In the genomic region with DNA sequence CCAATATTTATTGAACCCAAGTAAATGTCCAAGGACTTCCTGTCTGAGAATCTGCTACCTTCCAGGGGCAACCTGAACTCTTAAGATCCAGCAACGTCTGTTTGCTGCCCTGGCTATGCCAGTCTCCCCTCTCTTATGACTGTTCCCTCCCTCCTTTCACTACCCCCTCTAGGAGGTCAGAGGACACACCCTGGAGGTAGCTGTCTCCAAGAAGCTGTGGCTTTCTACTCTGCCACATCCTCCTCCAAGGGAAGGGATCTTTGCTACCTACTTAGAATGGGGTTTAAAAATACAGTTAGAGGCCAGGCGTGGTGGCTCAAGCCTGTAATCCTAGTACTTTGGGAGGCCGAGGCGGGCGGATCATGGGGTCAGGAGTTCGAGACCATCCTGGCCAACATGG, we compare ENCODE assay signal across 16 cellular contexts. TPM values are rescaled to one million over a fixed set of nuclear protein-coding genes. Genes with fewer than 3 reads are reported as not detected.
DNase-seq lines count a peak whose midpoint lies in the region; TF ChIP-seq lines count a peak whose summit lies in the region.
"Had no signal": no experiment of that assay in that cellular context is flagged by ENCODE, and none has a peak within 500 bp of the region (broad histone marks: within the 10 kb centered on the region; RNA-seq: fewer than 3 reads in every experiment).

No MANE protein-coding gene starts in this region.

- BruUV-seq in mammary epithelial cell (replicated peaks; lab: Mats Ljungman, UMichigan), result no TSS peak

- H4K20me1 ChIP-seq in mammary epithelial cell (ENCODE audit: insufficient read depth, low read length), result no peaks in the 10 kb centered on the region
- H4K20me1 ChIP-seq: BLaER1 treated with 17β-estradiol and CSF1 and Interleukin-3, amounts not matched to agents 10 nM and 100 nM had no signal

- WGBS in mammary epithelial cell (ENCODE audit: low coverage, missing lambda C conversion rate), result 62% methylated on average over 2 of the region's 6 CpGs

- no peak overlapping the region for H3K9ac ChIP-seq in mammary epithelial cell (ENCODE audit: insufficient read depth, low read length)
- H3K9ac ChIP-seq: BLaER1 treated with 17β-estradiol and CSF1 and Interleukin-3, amounts not matched to agents 10 nM and 100 nM; GM23248 had no signal

- no peak overlapping the region for H3K27ac Mint-ChIP-seq in activated CD4-positive, alpha-beta T cell treated with anti-CD3 and anti-CD28 coated beads, Interleukin-2, amount 10 ng/mL, durations not matched to agents 24 days and 14 days
- peak overlapping the region; percentile 65 for H3K27ac Mint-ChIP-seq in activated naive CD4-positive, alpha-beta T cell treated with anti-CD3 and anti-CD28 coated beads, Interleukin-2, amount 10 ng/mL, durations not matched to agents 7 days and 5 days
- peak overlapping the region; percentile 54 for H3K27ac Mint-ChIP-seq in dendritic cell treated with granulocyte-macrophage colony-stimulating factor and Interleukin-4, amounts not matched to agents 40 ng/mL and 50 ng/mL, for 4 days
- H3K27ac Mint-ChIP-seq: CD4-positive, alpha-beta T cell had no signal

- H3K4me1 ChIP-seq in mammary epithelial cell (ENCODE audit: insufficient read depth, low read length), result peaks cover 9% of the 10 kb centered on the region

- in situ Hi-C loops in mammary epithelial cell (cut with MboI; ENCODE audit: low sequenced_read_pairs in 2 of 2), result no loop called here

- CTCF ChIA-PET in activated naive CD4-positive, alpha-beta T cell treated with anti-CD3 and anti-CD28 coated beads, Interleukin-2, amount 10 ng/mL, durations not matched to agents 7 days and 5 days (lab: Charles Lee), result interaction anchor here (1.9 kb wide), 1 partner anchor 9 kb away, joined by 6 read pairs; no protein-coding TSS in a partner anchor
- CTCF ChIA-PET in mammary epithelial cell (lab: Charles Lee; ENCODE audit: low non-redundant PET), result no interaction called here

- peaks cover 13% of the 10 kb centered on the region for H3K27me3 Mint-ChIP-seq in activated CD4-positive, alpha-beta T cell treated with anti-CD3 and anti-CD28 coated beads, Interleukin-2, amount 10 ng/mL, durations not matched to agents 24 days and 14 days
- peaks cover 37% of the 10 kb centered on the region for H3K27me3 Mint-ChIP-seq in activated naive CD4-positive, alpha-beta T cell treated with anti-CD3 and anti-CD28 coated beads, Interleukin-2, amount 10 ng/mL, durations not matched to agents 7 days and 5 days
- peaks cover 22% of the 10 kb centered on the region for H3K27me3 Mint-ChIP-seq in dendritic cell treated with granulocyte-macrophage colony-stimulating factor and Interleukin-4, amounts not matched to agents 40 ng/mL and 50 ng/mL, for 4 days

- no peaks in the 10 kb centered on the region for H3K27me3 ChIP-seq in mammary epithelial cell (ENCODE audit: insufficient read depth, low read length)
- H3K27me3 ChIP-seq: BLaER1 treated with 17β-estradiol and CSF1 and Interleukin-3, amounts not matched to agents 10 nM and 100 nM had no signal

- H3K4me3 Mint-ChIP-seq in activated CD4-positive, alpha-beta T cell treated with anti-CD3 and anti-CD28 coated beads, Interleukin-2, amount 10 ng/mL, durations not matched to agents 24 days and 14 days, result peak overlapping the region; percentile 22
- no peak overlapping the region for H3K4me3 Mint-ChIP-seq in activated naive CD4-positive, alpha-beta T cell treated with anti-CD3 and anti-CD28 coated beads, Interleukin-2, amount 10 ng/mL, durations not matched to agents 7 days and 5 days
- H3K4me3 Mint-ChIP-seq in dendritic cell treated with granulocyte-macrophage colony-stimulating factor and Interleukin-4, amounts not matched to agents 40 ng/mL and 50 ng/mL, for 4 days, result no peak overlapping the region
- H3K4me3 Mint-ChIP-seq: CD4-positive, alpha-beta T cell had no signal

- H2AFZ ChIP-seq in mammary epithelial cell (ENCODE audit: low read depth, low read length), result no peak overlapping the region
- H2AFZ ChIP-seq: GM23248 had no signal

- DNase-seq in activated CD4-positive, alpha-beta T cell treated with anti-CD3 and anti-CD28 coated beads, Interleukin-2, amount 10 ng/mL, durations not matched to agents 24 days and 14 days, result no peak
- no peak for DNase-seq in activated CD4-positive, alpha-beta T cell treated with anti-CD3 and anti-CD28 coated beads for 48 hours
- DNase-seq in activated naive CD4-positive, alpha-beta T cell treated with anti-CD3 and anti-CD28 coated beads, Interleukin-2, amount 10 ng/mL, durations not matched to agents 7 days and 5 days, result peak; percentile 31
- DNase-seq in activated naive CD4-positive, alpha-beta T cell treated with Interleukin-2 at 50 U/mL for 16 hours, result no peak
- DNase-seq in MV-4-11 (lab: John Stamatoyannopoulos, UW), result peak; percentile 50
- no peak for DNase-seq in mammary epithelial cell
- DNase-seq in NOMO-1 treated with dmso at 0.1 percent for 144 hours (lab: John Stamatoyannopoulos, UW; ENCODE audit: unreplicated experiment), result no peak
- DNase-seq: ACHN; Calu3; CD4-positive, alpha-beta T cell; DMS 273 treated with DMSO at 0.1 percent for 48 hours had no signal

- H3K36me3 Mint-ChIP-seq in activated CD4-positive, alpha-beta T cell treated with anti-CD3 and anti-CD28 coated beads, Interleukin-2, amount 10 ng/mL, durations not matched to agents 24 days and 14 days (ENCODE audit: low read depth), result no peaks in the 10 kb centered on the region
- H3K36me3 Mint-ChIP-seq in activated naive CD4-positive, alpha-beta T cell treated with anti-CD3 and anti-CD28 coated beads, Interleukin-2, amount 10 ng/mL, durations not matched to agents 7 days and 5 days, result no peaks in the 10 kb centered on the region
- no peaks in the 10 kb centered on the region for H3K36me3 Mint-ChIP-seq in dendritic cell treated with granulocyte-macrophage colony-stimulating factor and Interleukin-4, amounts not matched to agents 40 ng/mL and 50 ng/mL, for 4 days (ENCODE audit: low read depth)

- no peaks in the 10 kb centered on the region for H3K9me3 ChIP-seq in mammary epithelial cell (replicated peaks; ENCODE audit: insufficient read depth, low read length)
- H3K9me3 ChIP-seq: BLaER1 treated with 17β-estradiol and CSF1 and Interleukin-3, amounts not matched to agents 10 nM and 100 nM had no signal

- intact Hi-C loops in activated CD4-positive, alpha-beta T cell treated with anti-CD3 and anti-CD28 coated beads, Interleukin-2, amount 10 ng/mL, durations not matched to agents 24 days and 14 days (cut with micrococcal nuclease), result no loop called here
- intact Hi-C loops in dendritic cell treated with granulocyte-macrophage colony-stimulating factor and Interleukin-4, amounts not matched to agents 40 ng/mL and 50 ng/mL, for 4 days (cut with micrococcal nuclease), result no loop called here
- intact Hi-C loops in mammary epithelial cell (cut with micrococcal nuclease), result no loop called here

- no peaks in the 10 kb centered on the region for H3K79me2 ChIP-seq in mammary epithelial cell (ENCODE audit: insufficient read depth, low read length)

- no peak overlapping the region for H3K4me2 ChIP-seq in mammary epithelial cell (ENCODE audit: insufficient read depth, low read depth, low read length)

- dilution Hi-C loops in mammary epithelial cell (cut with HindIII; ENCODE audit: low sequenced_read_pairs), result no loop called here

- no peak overlapping the region for H3K4me3 ChIP-seq in mammary epithelial cell (replicated peaks in 1 of 3; ENCODE audit: insufficient read depth in 1 of 3, low read depth in 2 of 3, low read length in 3 of 3)
- H3K4me3 ChIP-seq: BLaER1 treated with 17β-estradiol and CSF1 and Interleukin-3, amounts not matched to agents 10 nM and 100 nM; GM12878; GM23248 had no signal

- peaks cover 30% of the 10 kb centered on the region for H3K4me1 Mint-ChIP-seq in activated CD4-positive, alpha-beta T cell treated with anti-CD3 and anti-CD28 coated beads, Interleukin-2, amount 10 ng/mL, durations not matched to agents 24 days and 14 days
- H3K4me1 Mint-ChIP-seq in activated naive CD4-positive, alpha-beta T cell treated with anti-CD3 and anti-CD28 coated beads, Interleukin-2, amount 10 ng/mL, durations not matched to agents 7 days and 5 days, result peaks cover 45% of the 10 kb centered on the region
- peaks cover 36% of the 10 kb centered on the region for H3K4me1 Mint-ChIP-seq in dendritic cell treated with granulocyte-macrophage colony-stimulating factor and Interleukin-4, amounts not matched to agents 40 ng/mL and 50 ng/mL, for 4 days (ENCODE audit: low read depth)

- H3K36me3 ChIP-seq in mammary epithelial cell (ENCODE audit: insufficient read depth, low read length), result no peaks in the 10 kb centered on the region
- H3K36me3 ChIP-seq: BLaER1 treated with 17β-estradiol and CSF1 and Interleukin-3, amounts not matched to agents 10 nM and 100 nM had no signal

- H3K9me3 Mint-ChIP-seq in activated CD4-positive, alpha-beta T cell treated with anti-CD3 and anti-CD28 coated beads, Interleukin-2, amount 10 ng/mL, durations not matched to agents 24 days and 14 days, result no peaks in the 10 kb centered on the region
- H3K9me3 Mint-ChIP-seq in activated naive CD4-positive, alpha-beta T cell treated with anti-CD3 and anti-CD28 coated beads, Interleukin-2, amount 10 ng/mL, durations not matched to agents 7 days and 5 days, result no peaks in the 10 kb centered on the region
- H3K9me3 Mint-ChIP-seq in dendritic cell treated with granulocyte-macrophage colony-stimulating factor and Interleukin-4, amounts not matched to agents 40 ng/mL and 50 ng/mL, for 4 days, result no peaks in the 10 kb centered on the region
- H3K9me3 Mint-ChIP-seq: CD4-positive, alpha-beta T cell had no signal

- no peak overlapping the region for H3K27ac ChIP-seq in mammary epithelial cell (ENCODE audit: insufficient read depth, low read depth, low read length)
- H3K27ac ChIP-seq: BLaER1 treated with 17β-estradiol and CSF1 and Interleukin-3, amounts not matched to agents 10 nM and 100 nM; GM23248 had no signal

- no peak for TF ChIP-seq CTCF in mammary epithelial cell (conservative IDR thresholded peaks at IDR 0.05 in 1 of 2, IDR thresholded peaks at IDR 0.05 in 1 of 2; ENCODE audit: extremely low read depth in 1 of 2, insufficient read depth in 1 of 2, low read depth in 1 of 2, low read length in 2 of 2)

RNA-seq across cellular contexts. Expression of gene SMPDL3B, which starts 3.6 kb away (rescaled TPM):
- total RNA-seq in activated CD4-positive, alpha-beta T cell treated with anti-CD3 and anti-CD28 coated beads, Interleukin-2, amount 10 ng/mL, durations not matched to agents 24 days and 14 days, result 0.30 and 0.43 TPM in 2 replicates
- 10 to 100 TPM in 1 of 2 donors, 1 to 10 TPM in 1; 3.6 to 10.8 TPM for total RNA-seq in mammary epithelial cell
- 13.9 TPM for polyA plus RNA-seq in mammary epithelial cell
- 3.0 TPM for polyA minus RNA-seq in mammary epithelial cell
- total RNA-seq: A172; CD4-positive, alpha-beta T cell; GM23248 had no signal
- polyA plus RNA-seq: GM23248 had no signal

RNA-seq across cellular contexts. Expression of gene RPA2, which starts 16.8 kb away (rescaled TPM):
- 87.7 and 92.7 TPM in 2 replicates for total RNA-seq in activated CD4-positive, alpha-beta T cell treated with anti-CD3 and anti-CD28 coated beads, Interleukin-2, amount 10 ng/mL, durations not matched to agents 24 days and 14 days
- 10 to 100 TPM; 27.7 to 30.8 TPM for total RNA-seq in mammary epithelial cell
- 39.7 TPM for polyA plus RNA-seq in mammary epithelial cell
- polyA minus RNA-seq in mammary epithelial cell, result 6.7 TPM

RNA-seq across cellular contexts. Expression of gene XKR8, which starts 28.6 kb away (rescaled TPM):
- 4.1 and 7.0 TPM in 2 replicates for total RNA-seq in activated CD4-positive, alpha-beta T cell treated with anti-CD3 and anti-CD28 coated beads, Interleukin-2, amount 10 ng/mL, durations not matched to agents 24 days and 14 days
- 1 to 10 TPM; 4.3 to 4.5 TPM for total RNA-seq in mammary epithelial cell
- polyA plus RNA-seq in mammary epithelial cell, result 5.1 TPM
- polyA minus RNA-seq in mammary epithelial cell, result 2.6 TPM

RNA-seq across cellular contexts. Expression of gene THEMIS2, which starts 58.8 kb away (rescaled TPM):
- total RNA-seq in activated CD4-positive, alpha-beta T cell treated with anti-CD3 and anti-CD28 coated beads, Interleukin-2, amount 10 ng/mL, durations not matched to agents 24 days and 14 days, result 24.5 and 27.7 TPM in 2 replicates
- total RNA-seq in mammary epithelial cell, result 1 to 10 TPM; 3.7 to 4.2 TPM
- 1.8 TPM for polyA plus RNA-seq in mammary epithelial cell
- polyA minus RNA-seq in mammary epithelial cell, result 3.4 TPM
- total RNA-seq: A172 had no signal

Comparison
In these comparisons a context has a peak if more than half of its experiments do, and no peak if none do; other contexts are left out.
1. DNase-seq: peak in activated naive CD4-positive, alpha-beta T cell treated with anti-CD3 and anti-CD28 coated beads, Interleukin-2, amount 10 ng/mL, durations not matched to agents 7 days and 5 days (single experiment) and MV-4-11 (single experiment); none in activated CD4-positive, alpha-beta T cell treated with anti-CD3 and anti-CD28 coated beads, Interleukin-2, amount 10 ng/mL, durations not matched to agents 24 days and 14 days (single experiment), activated CD4-positive, alpha-beta T cell treated with anti-CD3 and anti-CD28 coated beads for 48 hours (single experiment), activated naive CD4-positive, alpha-beta T cell treated with Interleukin-2 at 50 U/mL for 16 hours (single experiment), mammary epithelial cell (single experiment) and NOMO-1 treated with dmso at 0.1 percent for 144 hours (single experiment).